14 cellular contexts compared by ENCODE assay signal in the genomic region with DNA sequence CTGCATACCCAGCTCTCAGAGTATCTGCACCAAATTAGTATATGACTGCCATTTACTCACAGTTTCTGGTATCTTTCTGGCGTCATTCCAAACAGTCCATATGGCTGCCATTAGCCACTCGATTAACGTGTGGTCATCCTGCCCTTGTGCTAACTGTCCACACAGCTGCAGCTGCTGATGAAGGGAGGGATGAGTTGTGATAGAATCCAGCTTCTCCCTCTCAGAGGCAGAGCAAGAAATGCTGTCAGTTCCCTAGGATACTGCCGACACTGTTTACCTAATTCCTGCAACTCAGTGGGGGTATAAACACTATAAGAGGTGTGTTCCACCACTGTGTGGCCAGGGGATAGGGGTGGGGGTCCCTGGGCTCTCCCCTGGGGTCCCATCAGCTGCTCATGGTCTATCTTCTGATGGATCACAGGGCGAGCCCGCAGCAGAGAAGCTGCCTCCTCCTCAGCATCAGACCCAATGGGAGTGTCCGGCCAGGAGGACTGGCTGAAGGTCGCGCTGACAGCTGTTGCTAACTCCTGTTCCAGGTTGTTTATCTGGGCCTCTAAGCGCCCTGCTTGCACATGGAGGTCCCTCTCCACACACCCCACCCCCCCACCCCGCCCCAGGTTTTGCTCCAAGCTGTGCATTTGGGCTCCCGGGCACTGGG. TPM values are rescaled to one million over a fixed set of nuclear protein-coding genes. Genes with fewer than 3 reads are reported as not detected.
A peak's percentile ranks its signal among the peaks of the same experiment; 100 is the strongest.
DNase-seq lines count a peak whose midpoint lies in the region; ATAC-seq and TF ChIP-seq lines count a peak whose summit lies in the region.
"Had no signal": no experiment of that assay in that cellular context is flagged by ENCODE, and none has a peak within 500 bp of the region (broad histone marks: within the 10 kb centered on the region; RNA-seq: fewer than 3 reads in every experiment).

No MANE protein-coding gene starts in this region.

- H3K36me3 ChIP-seq in Caco-2 (ENCODE audit: control insufficient read depth, insufficient read depth, low read length) = no peaks in the 10 kb centered on the region
- H3K36me3 ChIP-seq in endodermal cell (ENCODE audit: control insufficient read depth, insufficient read depth, low read length) = no peaks in the 10 kb centered on the region
- H3K36me3 ChIP-seq in ovary = no peaks in the 10 kb centered on the region
- H3K36me3 ChIP-seq: thyroid gland had no signal

- H3K4me3 ChIP-seq in Caco-2 (ENCODE audit: low read depth, low read length) = no peak overlapping the region
- no peak overlapping the region for H3K4me3 ChIP-seq in endodermal cell (ENCODE audit: low read length)
- no peak overlapping the region for H3K4me3 ChIP-seq in ovary
- H3K4me3 ChIP-seq: thyroid gland had no signal

- 85 to 90% methylated on average over 8 to 12 of the region's 12 CpGs for WGBS in endodermal cell (ENCODE audit: insufficient coverage in 1 of 2, insufficient read length in 1 of 2), 2 experiments
- 5 to 13% (median 9%) methylated on average over 10 to 12 of the region's 12 CpGs for WGBS in ovary, 3 donors

- no peak for TF ChIP-seq POLR2A in ovary (IDR thresholded peaks at IDR 0.05)

- H3K27me3 ChIP-seq in Caco-2 (replicated peaks; ENCODE audit: control insufficient read depth, insufficient read depth, low read length) = no peaks in the 10 kb centered on the region
- H3K27me3 ChIP-seq in endodermal cell (ENCODE audit: control insufficient read depth, insufficient read depth, low read length, poor library complexity, severe bottlenecking) = no peaks in the 10 kb centered on the region
- no peaks in the 10 kb centered on the region for H3K27me3 ChIP-seq in ovary
- H3K27me3 ChIP-seq: thyroid gland had no signal

- H3K9me3 ChIP-seq in Caco-2 = no peaks in the 10 kb centered on the region
- peaks cover 6% of the 10 kb centered on the region for H3K9me3 ChIP-seq in endodermal cell (ENCODE audit: control insufficient read depth, low read length)
- H3K9me3 ChIP-seq in ovary = no peaks in the 10 kb centered on the region
- H3K9me3 ChIP-seq: thyroid gland had no signal

- peak overlapping the region; percentile 72 for H3K4me3 Mint-ChIP-seq in Caco-2 (ENCODE audit: unreplicated experiment)
- no peak overlapping the region for H3K4me3 Mint-ChIP-seq in endodermal cell
- H3K4me3 Mint-ChIP-seq: T-helper 1 cell treated with Interleukin-12 subunit alpha and Interleukin-12 subunit beta and Interleukin-4 antibody, amounts not matched to agents 30 μg/mL and 1 μg/mL, for 36 hours had no signal

- TF ChIP-seq EP300 in ovary (IDR thresholded peaks at IDR 0.05) = no peak

- BruUV-seq in Caco-2 (replicated peaks; lab: Mats Ljungman, UMichigan) = no TSS peak

- no peak for TF ChIP-seq CTCF in Caco-2 (IDR thresholded peaks at IDR 0.05; ENCODE audit: insufficient read depth in 1 of 2, low read depth in 1 of 2, low read length in 1 of 2, severe bottlenecking in 1 of 2, unreplicated experiment in 1 of 2)
- no peak for TF ChIP-seq CTCF in endodermal cell (conservative IDR thresholded peaks at IDR 0.05)
- TF ChIP-seq CTCF in ovary (IDR thresholded peaks at IDR 0.05) = no peak

- peak overlapping the region; percentile 37 for H3K27ac Mint-ChIP-seq in Caco-2 (ENCODE audit: unreplicated experiment)
- no peak overlapping the region for H3K27ac Mint-ChIP-seq in endodermal cell
- H3K27ac Mint-ChIP-seq: T-helper 1 cell treated with Interleukin-12 subunit alpha and Interleukin-12 subunit beta and Interleukin-4 antibody, amounts not matched to agents 30 μg/mL and 1 μg/mL, for 36 hours had no signal

- peaks cover 15% of the 10 kb centered on the region for H3K4me1 Mint-ChIP-seq in Caco-2 (ENCODE audit: low read depth, unreplicated experiment)
- H3K4me1 Mint-ChIP-seq in endodermal cell = peaks cover 10% of the 10 kb centered on the region

- H3K36me3 Mint-ChIP-seq in Caco-2 (ENCODE audit: insufficient read depth, unreplicated experiment) (no peaks in the 10 kb centered on the region), endodermal cell (ENCODE audit: low read depth) (peaks cover 8% of the 10 kb centered on the region)

- H3K9ac ChIP-seq in endodermal cell (ENCODE audit: extremely low read depth, low read length, poor library complexity, severe bottlenecking) = no peak overlapping the region

- POLR2A ChIA-PET in Caco-2 (lab: Charles Lee) = no interaction called here

- H3K4me1 ChIP-seq in Caco-2 = peaks cover 19% of the 10 kb centered on the region
- peaks cover 4% of the 10 kb centered on the region for H3K4me1 ChIP-seq in endodermal cell (ENCODE audit: control insufficient read depth, insufficient read depth, low read length)
- peaks cover 11% of the 10 kb centered on the region for H3K4me1 ChIP-seq in ovary (ENCODE audit: insufficient read depth)

- intact Hi-C loops in Caco-2 (cut with micrococcal nuclease; ENCODE audit: unreplicated experiment) (no loop called here), ovary (cut with DNase I) (no loop called here)

- no peaks in the 10 kb centered on the region for H3K9me3 Mint-ChIP-seq in Caco-2 (ENCODE audit: unreplicated experiment)
- peaks cover 8% of the 10 kb centered on the region for H3K9me3 Mint-ChIP-seq in endodermal cell
- H3K9me3 Mint-ChIP-seq: T-helper 1 cell treated with Interleukin-12 subunit alpha and Interleukin-12 subunit beta and Interleukin-4 antibody, amounts not matched to agents 30 μg/mL and 1 μg/mL, for 36 hours had no signal

- no peak for ATAC-seq in activated CD4-positive, CD25-positive, alpha-beta regulatory T cell treated with anti-CD3 and anti-CD28 coated beads, Interleukin-2, amount 50 U/mL, for 24 hours
- ATAC-seq in HG03521 (IDR thresholded peaks at IDR 0.05; ENCODE audit: unreplicated experiment) (no peak), GM21576 (IDR thresholded peaks at IDR 0.05; ENCODE audit: unreplicated experiment) (no peak)

- CTCF ChIA-PET in Caco-2 (lab: Charles Lee) = no interaction called here

- DNase-seq in Caco-2 (no peak), NCI-H510A (lab: John Stamatoyannopoulos, UW) (peak; percentile 38), endodermal cell (peak; percentile 51), ovary (peak in 2 of 5 donors; percentile 48 to 51), T-helper 1 cell (no peak)
- DNase-seq: activated CD8-positive, alpha-beta memory T cell treated with anti-CD3 and anti-CD28 coated beads, Interleukin-2, amount 50 U/mL, for 48 hours; stimulated activated CD4-positive, alpha-beta T cell treated with anti-CD3 and anti-CD28 coated beads, Interleukin-1b, Interleukin-23, amount 100 ng/mL, for 48 hours had no signal

- no peaks in the 10 kb centered on the region for H3K27me3 Mint-ChIP-seq in Caco-2 (ENCODE audit: insufficient read depth, unreplicated experiment)
- H3K27me3 Mint-ChIP-seq in endodermal cell (ENCODE audit: insufficient read depth) = no peaks in the 10 kb centered on the region

- no peak overlapping the region for H3K27ac ChIP-seq in endodermal cell (ENCODE audit: low read depth, low read length)
- H3K27ac ChIP-seq in ovary = peak overlapping the region; percentile 38 to 42
- H3K27ac ChIP-seq: thyroid gland had no signal

RNA-seq across cellular contexts. Expression of a gene that starts 17.3 kb away (rescaled TPM):
- total RNA-seq in Caco-2 (2022) = 19.1 and 20.6 TPM in 2 replicates
- total RNA-seq in endodermal cell = 10 to 100 TPM; 43.4 to 61.9 TPM
- 53.5 TPM for polyA plus RNA-seq in endodermal cell (2013, experiment 1 of 2)
- polyA plus RNA-seq in endodermal cell (2013, experiment 2 of 2) = 51.0 TPM
- total RNA-seq in ovary = 10 to 100 TPM; 14.7 to 27.4 (median 19.3) TPM
- 10 to 100 TPM; 10.2 to 23.0 TPM for polyA plus RNA-seq in ovary

RNA-seq across cellular contexts. Expression of a gene that starts 22.1 kb away (rescaled TPM):
- total RNA-seq in Caco-2 (2022) (5.0 and 5.5 TPM in 2 replicates), endodermal cell (1 to 10 TPM; 6.3 to 7.3 TPM), ovary (1 to 10 TPM; 5.4 to 7.9 (median 6.3) TPM)
- polyA plus RNA-seq in endodermal cell (2013, experiment 1 of 2) = 6.6 TPM
- polyA plus RNA-seq in endodermal cell (2013, experiment 2 of 2) = 6.5 TPM
- 1 to 10 TPM; 2.4 to 3.6 TPM for polyA plus RNA-seq in ovary

RNA-seq across cellular contexts. Expression of a gene that starts 22.2 kb away (rescaled TPM):
- not detected in 2 replicates for total RNA-seq in Caco-2 (2022)
- total RNA-seq in endodermal cell = 1 to 10 TPM in 1 of 2 donors, under 1 TPM in 1; 0.70 to 1.9 TPM
- polyA plus RNA-seq in endodermal cell (2013, experiment 1 of 2) = 1.2 TPM
- polyA plus RNA-seq in endodermal cell (2013, experiment 2 of 2) = 1.7 TPM
- total RNA-seq in ovary = 1 to 10 TPM in 4 of 7 donors, under 1 TPM in 2, not detected in 1; 0.35 to 2.8 (median 1.4) TPM
- under 1 TPM; 0.07 to 0.18 TPM for polyA plus RNA-seq in ovary
- total RNA-seq: dermis microvascular lymphatic vessel endothelial cell, mammary epithelial cell had no signal
- polyA plus RNA-seq: mammary epithelial cell had no signal

Comparison
In these comparisons a context has a peak if more than half of its experiments do, and no peak if none do; other contexts are left out.
1. DNase-seq: peak in NCI-H510A (single experiment) and endodermal cell (single experiment); none in Caco-2 (0 of 2) and T-helper 1 cell (0 of 5).